2 cellular contexts compared by ENCODE assay signal in genomic region chr9:131226226-131226625, GRCh38.
TF ChIP-seq lines count a peak whose summit lies in the region.

No MANE protein-coding gene starts in this region.

TF ChIP-seq in GM23338, 12 proteins besides CTCF, POLR2A, EP300 and RAD21 (continued from another document):
- TF ChIP-seq REST (IDR thresholded peaks at IDR 0.05; ENCODE audit: unreplicated experiment): no peak
- TF ChIP-seq CREB1 (CRISPR knock-in tag; IDR thresholded peaks at IDR 0.05; ENCODE audit: low read depth): no peak

TF ChIP-seq in K562, 482 proteins besides CTCF, POLR2A, EP300 and RAD21:
- TF ChIP-seq HMGXB4 (CRISPR knock-in tag; IDR thresholded peaks at IDR 0.05) (0 out of 2 replicates have a peak, but pooled peaks have one; percentile 24), E2F5 (CRISPR knock-in tag; IDR thresholded peaks at IDR 0.05) (no peak), SMC3 (conservative IDR thresholded peaks at IDR 0.05; ENCODE audit: insufficient read depth, low read depth, low read length) (no peak)
TF ChIP-seq in K562: peak in this region for 1.
